In genomic region chr9:21172156-21172555, GRCh38 we compare ENCODE assay signal across 26 cellular contexts. TPM values are rescaled to one million over a fixed set of nuclear protein-coding genes. Genes with fewer than 3 reads are reported as not detected.
"Had no signal": no experiment of that assay in that cellular context is flagged by ENCODE, and none has a peak within 500 bp of the region (broad histone marks: within the 10 kb centered on the region; RNA-seq: fewer than 3 reads in every experiment).

No MANE protein-coding gene starts in this region.

- DNase-seq: colonic mucosa; cortex of kidney; dermis blood vessel endothelial cell; dorsolateral prefrontal cortex; effector CD4-positive, alpha-beta T cell; effector CD8-positive, alpha-beta T cell; effector memory CD4-positive, alpha-beta T cell; effector memory CD8-positive, alpha-beta T cell; endodermal cell; erythroblast; esophagus squamous epithelium; foreskin fibroblast; foreskin keratinocyte; foreskin melanocyte; gastrocnemius medialis; glutamatergic neuron; head of caudate nucleus; heart left ventricle; heart right ventricle had no signal

- H3K9me3 ChIP-seq: colonic mucosa, esophagus muscularis mucosa, esophagus squamous epithelium, gastrocnemius medialis, gastroesophageal sphincter, heart left ventricle, heart right ventricle had no signal

- H3K27me3 ChIP-seq: colonic mucosa, esophagus muscularis mucosa, esophagus squamous epithelium, gastrocnemius medialis, gastroesophageal sphincter, heart right ventricle had no signal

- H3K27ac ChIP-seq: colonic mucosa, coronary artery, dorsolateral prefrontal cortex, epithelial cell of prostate, esophagus muscularis mucosa, esophagus squamous epithelium, foreskin keratinocyte, gastrocnemius medialis, gastroesophageal sphincter, heart left ventricle, heart right ventricle had no signal

- H3K4me3 ChIP-seq: colonic mucosa, coronary artery, dorsolateral prefrontal cortex, esophagus muscularis mucosa, esophagus squamous epithelium, gastrocnemius medialis, gastroesophageal sphincter, heart left ventricle, heart right ventricle had no signal

- H3K4me1 ChIP-seq: colonic mucosa, esophagus muscularis mucosa, esophagus squamous epithelium, foreskin keratinocyte, gastrocnemius medialis, gastroesophageal sphincter, heart left ventricle had no signal

- H3K36me3 ChIP-seq: colonic mucosa, esophagus muscularis mucosa, esophagus squamous epithelium, gastrocnemius medialis, gastroesophageal sphincter, heart left ventricle, heart right ventricle had no signal

RNA-seq across cellular contexts. Expression of gene IFNA21, which starts 5.7 kb away (rescaled TPM):
- polyA plus RNA-seq: endothelial cell of umbilical vein, esophagus, fibroblast of lung, foreskin keratinocyte, heart left ventricle, heart right ventricle had no signal

RNA-seq across cellular contexts. Expression of gene IFNA4, which starts 15.2 kb away (rescaled TPM):
- polyA plus RNA-seq: endothelial cell of umbilical vein, esophagus, fibroblast of lung, foreskin keratinocyte, heart left ventricle, heart right ventricle had no signal

RNA-seq across cellular contexts. Expression of gene IFNA7, which starts 29.8 kb away (rescaled TPM):
- polyA plus RNA-seq: endothelial cell of umbilical vein, esophagus, fibroblast of lung, foreskin keratinocyte, heart left ventricle, heart right ventricle had no signal

RNA-seq across cellular contexts. Expression of gene IFNW1, which starts 30.5 kb away (rescaled TPM):
- polyA plus RNA-seq: endothelial cell of umbilical vein, esophagus, fibroblast of lung, foreskin keratinocyte, heart left ventricle, heart right ventricle had no signal

RNA-seq across cellular contexts. Expression of gene IFNA10, which starts 34.8 kb away (rescaled TPM):
- polyA plus RNA-seq: endothelial cell of umbilical vein, esophagus, fibroblast of lung, foreskin keratinocyte, heart left ventricle, heart right ventricle had no signal
